ENCODE assay signal across 8 cellular contexts in genomic region chr7:23261843-23262452, GRCh38. TPM values are rescaled to one million over a fixed set of nuclear protein-coding genes. Genes with fewer than 3 reads are reported as not detected.
DNase-seq lines count a peak whose midpoint lies in the region; ATAC-seq, FAIRE-seq and TF ChIP-seq lines count a peak whose summit lies in the region.

No MANE protein-coding gene starts in this region.

- no peaks in the 10 kb centered on the region for H3K9me3 ChIP-seq in BE2C
- no peaks in the 10 kb centered on the region for H3K9me3 ChIP-seq in OCI-LY3 (ENCODE audit: insufficient read depth, low read length)
- H3K9me3 ChIP-seq in neutrophil = no peaks in the 10 kb centered on the region

- H3K4me2 ChIP-seq in OCI-LY3 (ENCODE audit: low read length) = peak overlapping the region; percentile 61

- TF ChIP-seq CTCF in BE2C (IDR thresholded peaks at IDR 0.05; ENCODE audit: low read depth, low read length) (peak; percentile 97), OCI-LY3 (IDR thresholded peaks at IDR 0.05; ENCODE audit: low read depth, low read length) (peak; percentile 75), neutrophil (IDR thresholded peaks at IDR 0.05) (peak; percentile 77)

- H3K4me1 ChIP-seq in BE2C = no peaks in the 10 kb centered on the region
- peaks cover 5% of the 10 kb centered on the region; the same call in 1 of the 2 replicates for H3K4me1 ChIP-seq in OCI-LY3 (ENCODE audit: low read length)
- no peaks in the 10 kb centered on the region for H3K4me1 ChIP-seq in neutrophil (ENCODE audit: control insufficient read depth in 1 of 2, insufficient read depth in 1 of 2, low read depth in 1 of 2, low read length in 1 of 2)

- ATAC-seq in HG03571 (IDR thresholded peaks at IDR 0.05; ENCODE audit: unreplicated experiment) = peak; percentile 83

- no peaks in the 10 kb centered on the region for H3K79me2 ChIP-seq in OCI-LY3 (ENCODE audit: low read length)

- H3K9ac ChIP-seq in OCI-LY3 (ENCODE audit: low read length) = peak overlapping the region; percentile 20; the same call in 1 of the 2 replicates

- H3K36me3 ChIP-seq in BE2C (no peaks in the 10 kb centered on the region), OCI-LY3 (replicated peaks; ENCODE audit: low read depth, low read length) (no peaks in the 10 kb centered on the region), neutrophil (no peaks in the 10 kb centered on the region)

- H3K27ac ChIP-seq in OCI-LY3 (ENCODE audit: low read length) (no peak overlapping the region), neutrophil (no peak overlapping the region)

- H3K27me3 ChIP-seq in BE2C (peaks cover 1% of the 10 kb centered on the region), OCI-LY3 (ENCODE audit: low read depth, low read length) (no peaks in the 10 kb centered on the region; the same call in 1 of the 2 replicates), neutrophil (peaks cover 28% of the 10 kb centered on the region)

- H3K4me3 ChIP-seq in BE2C (ENCODE audit: low read depth, low read length) (no peak overlapping the region; the same call in 1 of the 2 replicates), OCI-LY3 (ENCODE audit: low read length) (peak overlapping the region; percentile 47; the same call in 1 of the 2 replicates), neutrophil (ENCODE audit: low read depth in 1 of 2, low read length in 1 of 2) (no peak overlapping the region)

- H4K20me1 ChIP-seq in OCI-LY3 (ENCODE audit: insufficient read depth, low read length) = no peaks in the 10 kb centered on the region

- H2AFZ ChIP-seq in OCI-LY3 (ENCODE audit: low read depth, low read length) = peak overlapping the region; percentile 76

- DNase-seq in BE2C (peak; percentile 73), GM19238 (ENCODE audit: insufficient read length, low spot score) (peak; percentile 61), activated T-cell treated with anti-CD3 and anti-CD28 coated beads for 24 hours (ENCODE audit: low read depth) (peak; percentile 34), fibroblast of gingiva (ENCODE audit: low read depth) (peak; percentile 57), urothelium cell line (ENCODE audit: low spot score) (peak; percentile 81)

- FAIRE-seq in urothelium cell line (lab: Jason Lieb, UNC) = no peak

RNA-seq across cellular contexts. Expression of gene GPNMB, which starts 15.4 kb away (rescaled TPM):
- 1.4 TPM for polyA plus RNA-seq in BE2C (2012; ENCODE audit: insufficient read depth, insufficient read length, low read depth)

RNA-seq across cellular contexts. Expression of gene MALSU1, which starts 37.2 kb away (rescaled TPM):
- polyA plus RNA-seq in BE2C (2012; ENCODE audit: insufficient read depth, insufficient read length, low read depth) = 93.8 TPM
